In the genomic region with DNA sequence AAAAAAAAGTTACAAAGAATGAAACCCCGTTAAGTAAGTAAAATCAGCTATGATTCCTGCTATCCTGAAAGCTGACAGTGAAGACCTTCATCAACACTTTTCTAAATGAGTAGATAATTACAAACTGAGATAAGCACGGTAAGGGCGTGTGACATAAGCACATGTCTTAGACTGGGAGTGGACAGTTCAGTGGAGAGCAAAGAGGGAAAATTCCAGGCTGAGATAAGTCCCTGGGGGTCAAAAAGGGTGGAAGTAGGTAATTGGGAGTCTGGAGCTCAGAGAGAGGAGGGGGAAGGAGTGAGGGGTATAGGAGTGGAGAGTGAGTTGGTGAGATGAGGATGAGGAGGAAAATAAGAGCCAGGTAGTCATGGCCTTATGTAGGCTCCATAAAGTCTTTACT, we compare ENCODE assay signal across 25 cellular contexts. TPM values are rescaled to one million over a fixed set of nuclear protein-coding genes. Genes with fewer than 3 reads are reported as not detected.
DNase-seq lines count a peak whose midpoint lies in the region; ATAC-seq, FAIRE-seq and TF ChIP-seq lines count a peak whose summit lies in the region.
"Had no signal": no experiment of that assay in that cellular context is flagged by ENCODE, and none has a peak within 500 bp of the region (broad histone marks: within the 10 kb centered on the region; RNA-seq: fewer than 3 reads in every experiment).

No MANE protein-coding gene starts in this region.

- no peak overlapping the region for H4K5ac ChIP-seq in H1 (ENCODE audit: insufficient read length, low read depth, low read length)

- TF ChIP-seq POLR2A in H1 (IDR thresholded peaks at IDR 0.05; ENCODE audit: control extremely low read depth in 1 of 2, low read depth in 2 of 2, low read length in 2 of 2) = no peak

- no peak for FAIRE-seq in H1 (lab: Jason Lieb, UNC)
- FAIRE-seq: A549, D721Med, GM12878, GM18507, H54 had no signal

- H2BK12ac ChIP-seq in H1 (ENCODE audit: low read depth, low read length) = no peak overlapping the region

- peak overlapping the region; percentile 3 for H4K91ac ChIP-seq in H1 (replicated peaks; ENCODE audit: insufficient read length, low read length)

- H3K4me3 ChIP-seq in H1 (ENCODE audit: extremely low read depth in 1 of 4, insufficient read depth in 2 of 4, low read depth in 3 of 4, low read length in 4 of 4) (no peak overlapping the region), neutrophil (ENCODE audit: low read depth in 1 of 2, low read length in 1 of 2) (no peak overlapping the region), HAP-1 (no peak overlapping the region)
- H3K4me3 ChIP-seq: A549, GM12878, GM23338 had no signal

- no peak overlapping the region for H2BK5ac ChIP-seq in H1 (ENCODE audit: low read depth, low read length)

- TF ChIP-seq CTCF in CD14-positive monocyte (IDR thresholded peaks at IDR 0.05) = no peak
- TF ChIP-seq CTCF in H1 (IDR thresholded peaks at IDR 0.05; ENCODE audit: control extremely low read depth in 1 of 3, insufficient read depth in 1 of 3, low read depth in 1 of 3, low read length in 3 of 3) = no peak
- TF ChIP-seq CTCF in neutrophil (IDR thresholded peaks at IDR 0.05) = no peak
- TF ChIP-seq CTCF in HFFc6 (IDR thresholded peaks at IDR 0.05) = no peak

- H3K9ac ChIP-seq in H1 (replicated peaks in 1 of 4; ENCODE audit: extremely low read depth in 1 of 4, low read depth in 3 of 4, low read length in 3 of 4) = no peak overlapping the region

- no peaks in the 10 kb centered on the region for H3K23me2 ChIP-seq in H1 (ENCODE audit: low read depth, low read length)

- WGBS in H1 (ENCODE audit: extremely low coverage in 1 of 2, insufficient coverage in 1 of 2, insufficient read length in 1 of 2, insufficient replicate concordance in 2 of 2, low coverage in 1 of 2, low lambda C conversion rate in 2 of 2, missing lambda C conversion rate in 1 of 2), 2 experiments = 100% methylated on average over 3 of the region's 3 CpGs; no CpG with 5 or more reads in 1 of the 2 experiments

- H3K18ac ChIP-seq in H1 (ENCODE audit: extremely low read depth, low read length) = no peak overlapping the region

- H3K27me3 Mint-ChIP-seq in CD14-positive monocyte (ENCODE audit: low read depth in 3 of 3) = peaks cover 1 to 11% (median 2%) of the 10 kb centered on the region in 3 donors
- H3K27me3 Mint-ChIP-seq in T-helper 17 cell = peaks cover 31% of the 10 kb centered on the region
- peaks cover 4% of the 10 kb centered on the region; the same call in 1 of the 2 replicates for H3K27me3 Mint-ChIP-seq in HFFc6 (ENCODE audit: insufficient read depth)
- H3K27me3 Mint-ChIP-seq: CD4-positive, CD25-positive, alpha-beta regulatory T cell had no signal

- H3K36me3 ChIP-seq in H1 (ENCODE audit: control insufficient read depth in 2 of 4, insufficient read depth in 4 of 4, low read length in 3 of 4) = no peaks in the 10 kb centered on the region
- no peaks in the 10 kb centered on the region for H3K36me3 ChIP-seq in neutrophil
- no peaks in the 10 kb centered on the region for H3K36me3 ChIP-seq in HAP-1 (replicated peaks)
- H3K36me3 ChIP-seq: BE2C had no signal

- H3K23ac ChIP-seq in H1 (ENCODE audit: insufficient read length) = no peak overlapping the region

- H3K4me1 ChIP-seq in H1 (replicated peaks in 1 of 4; ENCODE audit: control insufficient read depth in 3 of 4, insufficient read depth in 4 of 4, low read length in 3 of 4) (peaks cover 1 to 14% (median 7%) of the 10 kb centered on the region in 4 experiments; a peak in 6 of 7 replicates), neutrophil (ENCODE audit: control insufficient read depth in 1 of 2, insufficient read depth in 1 of 2, low read depth in 1 of 2, low read length in 1 of 2) (peaks cover 68 to 76% of the 10 kb centered on the region in 2 experiments), HAP-1 (peaks cover 22% of the 10 kb centered on the region)
- H3K4me1 ChIP-seq: BE2C had no signal

- H2BK20ac ChIP-seq in H1 (ENCODE audit: low read length) = peak overlapping the region; percentile 69; the same call in 1 of the 2 replicates

- POLR2A ChIA-PET in H1 (lab: Charles Lee; ENCODE audit: partially characterized antibody) = no interaction called here

- H4K8ac ChIP-seq in H1 (ENCODE audit: extremely low read depth, insufficient read depth, low read length) = no peak overlapping the region

- intact Hi-C loops in CD14-positive monocyte (cut with micrococcal nuclease) = no loop called here

- no peaks in the 10 kb centered on the region for H3K79me1 ChIP-seq in H1 (ENCODE audit: low read depth, low read length)

- no peaks in the 10 kb centered on the region for H4K20me1 ChIP-seq in H1 (replicated peaks in 1 of 2; ENCODE audit: control insufficient read depth in 1 of 2, insufficient read depth in 2 of 2, low read length in 2 of 2)

- TF ChIP-seq RAD21 in H1 (IDR thresholded peaks at IDR 0.05 in 1 of 2, conservative IDR thresholded peaks at IDR 0.05 in 1 of 2; ENCODE audit: low read depth in 2 of 2, low read length in 2 of 2) = no peak

- no peak for TF ChIP-seq EP300 in H1 (IDR thresholded peaks at IDR 0.05; ENCODE audit: borderline replicate concordance in 1 of 2, low read depth in 2 of 2, low read length in 2 of 2)

- no peak overlapping the region for H3K4me2 ChIP-seq in H1 (ENCODE audit: insufficient read depth in 1 of 2, low read depth in 2 of 2, low read length in 2 of 2)
- H3K4me2 ChIP-seq: A549, GM23338 had no signal

- H2AFZ ChIP-seq in H1 (ENCODE audit: low read length) = no peak overlapping the region
- H2AFZ ChIP-seq: GM23338 had no signal

- H3K4ac ChIP-seq in H1 (replicated peaks; ENCODE audit: insufficient read length, low read depth, low read length) = no peak overlapping the region

- peaks cover 66% of the 10 kb centered on the region for H3K4me1 Mint-ChIP-seq in CD14-positive monocyte
- peaks cover 4% of the 10 kb centered on the region for H3K4me1 Mint-ChIP-seq in T-helper 17 cell
- peaks cover 30% of the 10 kb centered on the region for H3K4me1 Mint-ChIP-seq in HFFc6 (ENCODE audit: low read depth)

- H2BK120ac ChIP-seq in H1 (replicated peaks; ENCODE audit: low read depth, low read length) = no peak overlapping the region

- H3K36me3 Mint-ChIP-seq in CD14-positive monocyte (no peaks in the 10 kb centered on the region), T-helper 17 cell (ENCODE audit: low read depth) (peaks cover 6% of the 10 kb centered on the region), HFFc6 (ENCODE audit: low read depth) (peaks cover 17% of the 10 kb centered on the region)
- H3K36me3 Mint-ChIP-seq: CD4-positive, CD25-positive, alpha-beta regulatory T cell; CD8-positive, alpha-beta T cell had no signal

- no peaks in the 10 kb centered on the region for H3K79me2 ChIP-seq in H1 (ENCODE audit: control insufficient read depth in 1 of 2, insufficient read depth in 2 of 2, low read length in 2 of 2)

- H3K27me3 ChIP-seq in H1 (replicated peaks in 1 of 4; ENCODE audit: control insufficient read depth in 3 of 4, extremely low read depth in 1 of 4, insufficient read depth in 3 of 4, low read length in 3 of 4) (no peaks in the 10 kb centered on the region), neutrophil (no peaks in the 10 kb centered on the region), HAP-1 (ENCODE audit: low read depth) (no peaks in the 10 kb centered on the region)
- H3K27me3 ChIP-seq: BE2C had no signal

- DNase-seq in CD14-positive monocyte (ENCODE audit: low spot score) = no peak
- no peak for DNase-seq in T-helper 17 cell
- no peak for DNase-seq in H1 (ENCODE audit: low read depth in 1 of 2, low spot score in 2 of 2)
- no peak for DNase-seq in SKM-1 treated with dmso at 0.1 percent for 144 hours (lab: John Stamatoyannopoulos, UW; ENCODE audit: unreplicated experiment)
- no peak for DNase-seq in HAP-1 (ENCODE audit: low spot score in 2 of 2)
- DNase-seq in HFFc6 = no peak
- DNase-seq: 8988T; ACHN; BE2C; C1 segment of cervical spinal cord; Caco-2; CD4-positive, CD25-positive, alpha-beta regulatory T cell; CD8-positive, alpha-beta T cell; DMS 273 treated with DMSO at 0.1 percent for 48 hours; DMS79; EL; GDM1; HCEC 1CT had no signal

- ATAC-seq in T-helper 17 cell = no peak
- ATAC-seq: A549; CD8-positive, alpha-beta T cell; GM12878; GM23338 had no signal

- H2AK5ac ChIP-seq in H1 (ENCODE audit: low read depth, low read length) = no peak overlapping the region

- H3K27ac Mint-ChIP-seq in CD14-positive monocyte = peak overlapping the region; percentile 84 to 93 (median 88)
- peak overlapping the region; percentile 22 for H3K27ac Mint-ChIP-seq in T-helper 17 cell
- no peak overlapping the region for H3K27ac Mint-ChIP-seq in HFFc6
- H3K27ac Mint-ChIP-seq: CD4-positive, CD25-positive, alpha-beta regulatory T cell; CD8-positive, alpha-beta T cell; GM23338 had no signal

- H3K9me3 Mint-ChIP-seq in CD14-positive monocyte = peaks cover 5 to 10% (median 7%) of the 10 kb centered on the region in 7 donors
- peaks cover 10% of the 10 kb centered on the region for H3K9me3 Mint-ChIP-seq in HFFc6
- H3K9me3 Mint-ChIP-seq: CD8-positive, alpha-beta T cell had no signal

- H3K9me3 ChIP-seq in T-helper 17 cell (ENCODE audit: control insufficient read depth, low read length, poor library complexity, severe bottlenecking) = no peaks in the 10 kb centered on the region
- peaks cover 0 to 3% of the 10 kb centered on the region in 2 experiments; a peak in 1 of 4 replicates for H3K9me3 ChIP-seq in H1 (ENCODE audit: insufficient read depth in 2 of 2, low read depth in 1 of 2, low read length in 1 of 2)
- H3K9me3 ChIP-seq in neutrophil = no peaks in the 10 kb centered on the region
- no peaks in the 10 kb centered on the region for H3K9me3 ChIP-seq in HAP-1
- H3K9me3 ChIP-seq: BE2C, Caco-2 had no signal

- in situ Hi-C loops in HAP-1 (cut with MboI; ENCODE audit: low sequenced_read_pairs) = no loop called here

- H3K4me3 Mint-ChIP-seq in CD14-positive monocyte = no peak overlapping the region
- no peak overlapping the region for H3K4me3 Mint-ChIP-seq in T-helper 17 cell
- H3K4me3 Mint-ChIP-seq in HFFc6 = no peak overlapping the region
- H3K4me3 Mint-ChIP-seq: CD4-positive, CD25-positive, alpha-beta regulatory T cell; CD8-positive, alpha-beta T cell; GM23338 had no signal

- no peak overlapping the region for H2BK15ac ChIP-seq in H1 (ENCODE audit: low read length)

- no peak overlapping the region for H3K56ac ChIP-seq in H1 (replicated peaks; ENCODE audit: insufficient read length, low read depth, low read length)

- H3K14ac ChIP-seq in H1 (ENCODE audit: insufficient read length) = no peak overlapping the region

- CTCF ChIA-PET in H1 (lab: Charles Lee; ENCODE audit: partially characterized antibody) = interaction anchor here (0.7 kb wide), 1 partner anchor 89 kb away, joined by 4 read pairs; no protein-coding TSS in a partner anchor

- H3K27ac ChIP-seq in H1 (ENCODE audit: low read depth, low read length) = no peak overlapping the region
- peak overlapping the region; percentile 84 for H3K27ac ChIP-seq in neutrophil
- H3K27ac ChIP-seq: A549 had no signal

RNA-seq across cellular contexts. Expression of a gene that starts 4.4 kb away (rescaled TPM):
- under 1 TPM in 1 of 2 donors, not detected in 1; 0.26 TPM for polyA plus RNA-seq in CD14-positive monocyte
- total RNA-seq in T-helper 17 cell = under 1 TPM; 0.35 to 0.44 TPM
- 0.34 and 0.74 TPM in 2 replicates for total RNA-seq in H1 (2021; fragmentation: NEBNext Ultra II Directional; extraction: Animal tissue kit (Norgen Biotek cat#: 25700))
- 0.25 and 0.32 TPM in 2 replicates for polyA plus RNA-seq in H1 (2011; rRNA removed)
- polyA plus RNA-seq in H1 (2011; cell fraction: cytosol; rRNA removed) = 0.25 TPM
- polyA plus RNA-seq in H1 (2011; cell fraction: nucleus; rRNA removed) = 0.07 TPM
- polyA plus RNA-seq in H1 (2012, experiment 1 of 2) = 0.21 to 0.69 TPM (median 0.60 TPM) in 4 replicates
- polyA plus RNA-seq in H1 (2012, experiment 2 of 2) = not detected
- 0.51 TPM for polyA plus RNA-seq in H1 (2013, experiment 1 of 2)
- 0.55 TPM for polyA plus RNA-seq in H1 (2013, experiment 2 of 2)
- 0.37 and 0.41 TPM in 2 replicates for polyA minus RNA-seq in H1 (2011; rRNA and poly(A)+ RNA removed)
- polyA minus RNA-seq in H1 (2011; cell fraction: cytosol; rRNA and poly(A)+ RNA removed) = not detected
- polyA minus RNA-seq in H1 (2011; cell fraction: nucleus; rRNA and poly(A)+ RNA removed) = 0.60 TPM
- under 1 TPM in 1 of 6 experiments, not detected in 5; 0.07 TPM for total RNA-seq in HFFc6 (2021; fragmentation: NEBNext Ultra II Directional; extraction: Animal tissue kit (Norgen Biotek cat#: 25700))
- total RNA-seq: Caco-2; CD8-positive, alpha-beta T cell had no signal
- polyA plus RNA-seq: CD4-positive, CD25-positive, alpha-beta regulatory T cell had no signal

RNA-seq across cellular contexts. Expression of a gene that starts 24.2 kb away (rescaled TPM):
- under 1 TPM; 0.04 to 0.24 TPM for polyA plus RNA-seq in CD14-positive monocyte
- under 1 TPM; 0.37 to 0.97 TPM for total RNA-seq in T-helper 17 cell
- total RNA-seq in H1 (2021; fragmentation: NEBNext Ultra II Directional; extraction: Animal tissue kit (Norgen Biotek cat#: 25700)) = 19.3 and 20.7 TPM in 2 replicates
- polyA plus RNA-seq in H1 (2011; rRNA removed) = 1.6 and 2.5 TPM in 2 replicates
- polyA plus RNA-seq in H1 (2011; cell fraction: cytosol; rRNA removed) = 4.1 TPM
- 4.1 TPM for polyA plus RNA-seq in H1 (2011; cell fraction: nucleus; rRNA removed)
- polyA plus RNA-seq in H1 (2012, experiment 1 of 2) = 5.7 to 11.6 TPM (median 6.5 TPM) in 4 replicates
- polyA plus RNA-seq in H1 (2012, experiment 2 of 2) = 0.55 TPM
- 12.2 TPM for polyA plus RNA-seq in H1 (2013, experiment 1 of 2)
- polyA plus RNA-seq in H1 (2013, experiment 2 of 2) = 11.0 TPM
- 7.0 and 12.7 TPM in 2 replicates for polyA minus RNA-seq in H1 (2011; rRNA and poly(A)+ RNA removed)
- polyA minus RNA-seq in H1 (2011; cell fraction: cytosol; rRNA and poly(A)+ RNA removed) = 5.7 TPM
- polyA minus RNA-seq in H1 (2011; cell fraction: nucleus; rRNA and poly(A)+ RNA removed) = 18.7 TPM
- 10 to 100 TPM; 10.6 to 35.7 (median 30.2) TPM for total RNA-seq in HFFc6 (2021; fragmentation: NEBNext Ultra II Directional; extraction: Animal tissue kit (Norgen Biotek cat#: 25700))

RNA-seq across cellular contexts. Expression of a gene that starts 47.9 kb away (rescaled TPM):
- polyA plus RNA-seq in CD14-positive monocyte = 100 to 1,000 TPM in 1 of 2 donors, 10 to 100 TPM in 1; 65.1 to 114 TPM
- total RNA-seq in T-helper 17 cell = 10 to 100 TPM; 30.8 to 61.2 TPM
- total RNA-seq in H1 (2021; fragmentation: NEBNext Ultra II Directional; extraction: Animal tissue kit (Norgen Biotek cat#: 25700)) = not detected in 2 replicates
- not detected in 2 replicates for polyA plus RNA-seq in H1 (2011; rRNA removed)
- 0.12 TPM for polyA plus RNA-seq in H1 (2011; cell fraction: cytosol; rRNA removed)
- polyA plus RNA-seq in H1 (2011; cell fraction: nucleus; rRNA removed) = not detected
- polyA plus RNA-seq in H1 (2012, experiment 1 of 2) = not detected in 4 replicates
- not detected for polyA plus RNA-seq in H1 (2012, experiment 2 of 2)
- not detected for polyA plus RNA-seq in H1 (2013, experiment 1 of 2)
- polyA plus RNA-seq in H1 (2013, experiment 2 of 2) = not detected
- 1.5 TPM in 1 of 2 replicates, not detected in the other for polyA minus RNA-seq in H1 (2011; rRNA and poly(A)+ RNA removed)
- polyA minus RNA-seq in H1 (2011; cell fraction: cytosol; rRNA and poly(A)+ RNA removed) = not detected
- not detected for polyA minus RNA-seq in H1 (2011; cell fraction: nucleus; rRNA and poly(A)+ RNA removed)
- total RNA-seq in HFFc6 (2021; fragmentation: NEBNext Ultra II Directional; extraction: Animal tissue kit (Norgen Biotek cat#: 25700)) = 1 to 10 TPM; 1.3 to 7.7 (median 6.0) TPM
- total RNA-seq: GM23338 had no signal
- polyA plus RNA-seq: CD4-positive, CD25-positive, alpha-beta regulatory T cell; GM23338 had no signal

Comparison
In these comparisons a context has a peak if more than half of its experiments do, and no peak if none do; other contexts are left out.
1. RNA of a gene that starts 24.2 kb away (total RNA-seq): 10.6 to 35.7 TPM in HFFc6 and 19.3 to 20.7 TPM in H1; 0.37 to 0.97 TPM in T-helper 17 cell; every median in the first group is over 4 times any median in the second.